Comparison of ENCODE assay signal across 1 cellular context in genomic region chr11:118790357-118791014, GRCh38.
TF ChIP-seq lines count a peak whose summit lies in the region.

No MANE protein-coding gene starts in this region.

TF ChIP-seq in HEK293, 187 proteins besides CTCF, POLR2A, EP300 and RAD21 (continued from another document and continues in another):
- TF ChIP-seq ZNF23 (tag by site-specific recombination; IDR thresholded peaks at IDR 0.05; ENCODE audit: borderline replicate concordance): no peak
- TF ChIP-seq ZNF157 (tag by site-specific recombination; IDR thresholded peaks at IDR 0.05): no peak
- peak; percentile 70; the same call in 1 of the 2 replicates for TF ChIP-seq ZBTB10 (tag by site-specific recombination; IDR thresholded peaks at IDR 0.05)
- no peak for TF ChIP-seq ZNF112 (tag by site-specific recombination; IDR thresholded peaks at IDR 0.05)
- TF ChIP-seq ZNF202 (tag by site-specific recombination; IDR thresholded peaks at IDR 0.05; ENCODE audit: borderline replicate concordance): no peak
- no peak for TF ChIP-seq ZNF121 (tag by site-specific recombination; IDR thresholded peaks at IDR 0.05)
- peak; percentile 40; the same call in 1 of the 2 replicates for TF ChIP-seq ZNF501 (tag by site-specific recombination; IDR thresholded peaks at IDR 0.05)
- no peak for TF ChIP-seq ATF2 (tag by site-specific recombination; IDR thresholded peaks at IDR 0.05; ENCODE audit: low read depth)
- TF ChIP-seq ZNF704 (tag by site-specific recombination; IDR thresholded peaks at IDR 0.05): no peak
- TF ChIP-seq ZNF148 (tag by site-specific recombination; IDR thresholded peaks at IDR 0.05; ENCODE audit: borderline replicate concordance): no peak
- TF ChIP-seq YY2 (tag by site-specific recombination; IDR thresholded peaks at IDR 0.05): 0 out of 2 replicates have a peak, but pooled peaks have one; percentile 15
- 0 out of 2 replicates have a peak, but pooled peaks have one; percentile 48 for TF ChIP-seq REPIN1 (tag by site-specific recombination; IDR thresholded peaks at IDR 0.05; ENCODE audit: low read depth)
- TF ChIP-seq ZNF138 (tag by site-specific recombination; IDR thresholded peaks at IDR 0.05; ENCODE audit: borderline replicate concordance): no peak
- TF ChIP-seq ZNF18 (tag by site-specific recombination; IDR thresholded peaks at IDR 0.05): no peak
- TF ChIP-seq ZNF639 (tag by site-specific recombination; IDR thresholded peaks at IDR 0.05): no peak
- peak; percentile 82; the same call in 1 of the 2 replicates for TF ChIP-seq KLF16 (tag by site-specific recombination; IDR thresholded peaks at IDR 0.05)
- no peak for TF ChIP-seq TCF7L2 (IDR thresholded peaks at IDR 0.05; ENCODE audit: borderline replicate concordance, low read depth, low read length)
- no peak for TF ChIP-seq ZNF366 (tag by site-specific recombination; conservative IDR thresholded peaks at IDR 0.05)
- TF ChIP-seq ZBTB8A (tag by site-specific recombination; IDR thresholded peaks at IDR 0.05): peak; percentile 9
- TF ChIP-seq ZBTB7A (tag by site-specific recombination; IDR thresholded peaks at IDR 0.05; ENCODE audit: low read depth): 0 out of 2 replicates have a peak, but pooled peaks have one; percentile 43
- TF ChIP-seq ZNF10 (tag by site-specific recombination; IDR thresholded peaks at IDR 0.05): no peak
- TF ChIP-seq ZNF324 (tag by site-specific recombination; IDR thresholded peaks at IDR 0.05): 0 out of 2 replicates have a peak, but pooled peaks have one; percentile 30
- TF ChIP-seq ZNF175 (tag by site-specific recombination; IDR thresholded peaks at IDR 0.05): no peak
- no peak for TF ChIP-seq ZNF561 (tag by site-specific recombination; IDR thresholded peaks at IDR 0.05; ENCODE audit: borderline replicate concordance)
- TF ChIP-seq ZNF248 (tag by site-specific recombination; IDR thresholded peaks at IDR 0.05): no peak
- no peak for TF ChIP-seq ZNF747 (tag by site-specific recombination; IDR thresholded peaks at IDR 0.05)
- no peak for TF ChIP-seq ZNF560 (tag by site-specific recombination; IDR thresholded peaks at IDR 0.05; ENCODE audit: borderline replicate concordance)
- TF ChIP-seq ZNF211 (tag by site-specific recombination; IDR thresholded peaks at IDR 0.05; ENCODE audit: low read depth): no peak
- no peak for TF ChIP-seq ZNF585B (tag by site-specific recombination; IDR thresholded peaks at IDR 0.05)
- TF ChIP-seq ZNF544 (tag by site-specific recombination; IDR thresholded peaks at IDR 0.05): no peak
- TF ChIP-seq REST (tag by site-specific recombination; IDR thresholded peaks at IDR 0.05): peak; percentile 19; the same call in 1 of the 2 replicates
- TF ChIP-seq ZNF707 (tag by site-specific recombination; IDR thresholded peaks at IDR 0.05): no peak
- no peak for TF ChIP-seq ZNF426 (tag by site-specific recombination; IDR thresholded peaks at IDR 0.05)
- TF ChIP-seq HIC1 (tag by site-specific recombination; IDR thresholded peaks at IDR 0.05): no peak
- TF ChIP-seq ZNF514 (tag by site-specific recombination; IDR thresholded peaks at IDR 0.05): no peak
- TF ChIP-seq ZNF416 (tag by site-specific recombination; IDR thresholded peaks at IDR 0.05): no peak
- TF ChIP-seq ZEB2 (tag by site-specific recombination; IDR thresholded peaks at IDR 0.05): no peak
- 0 out of 2 replicates have a peak, but pooled peaks have one; percentile 26 for TF ChIP-seq ZNF16 (tag by site-specific recombination; IDR thresholded peaks at IDR 0.05; ENCODE audit: low read depth)
- peak; percentile 61 for TF ChIP-seq ZNF2 (tag by site-specific recombination; IDR thresholded peaks at IDR 0.05)
- TF ChIP-seq ZNF350 (tag by site-specific recombination; IDR thresholded peaks at IDR 0.05): no peak
- TF ChIP-seq ZIC2 (tag by site-specific recombination; IDR thresholded peaks at IDR 0.05): no peak
- TF ChIP-seq ZNF26 (tag by site-specific recombination; IDR thresholded peaks at IDR 0.05): no peak
- no peak for TF ChIP-seq ZNF776 (tag by site-specific recombination; IDR thresholded peaks at IDR 0.05; ENCODE audit: borderline replicate concordance)
- TF ChIP-seq ZSCAN4 (tag by site-specific recombination; IDR thresholded peaks at IDR 0.05): no peak
